10 cellular contexts compared by ENCODE assay signal in the genomic region with DNA sequence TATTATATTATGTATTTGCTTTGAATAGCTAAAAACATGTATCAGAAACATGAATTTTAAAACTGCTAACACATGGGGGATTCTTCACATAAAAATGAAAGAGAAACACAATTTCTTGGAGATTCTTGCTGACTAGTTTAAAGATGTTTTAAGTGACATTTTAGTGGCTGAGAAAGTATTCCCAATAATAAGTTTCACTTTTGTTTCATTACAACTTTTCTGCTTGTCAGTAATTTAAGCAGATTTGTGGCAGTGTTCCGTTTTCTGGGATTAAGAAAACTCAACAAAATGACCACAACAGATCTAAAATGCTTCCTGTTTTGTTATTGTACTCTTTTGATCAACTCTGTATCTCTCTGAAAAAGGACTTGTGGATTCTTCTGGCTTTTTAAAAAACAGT.
A peak's percentile ranks its signal among the peaks of the same experiment; 100 is the strongest.
DNase-seq lines count a peak whose midpoint lies in the region; ATAC-seq and TF ChIP-seq lines count a peak whose summit lies in the region.
"Had no signal": no experiment of that assay in that cellular context is flagged by ENCODE, and none has a peak within 500 bp of the region (broad histone marks: within the 10 kb centered on the region; RNA-seq: fewer than 3 reads in every experiment).

No MANE protein-coding gene starts in this region.

- TF ChIP-seq CTCF in neutrophil (IDR thresholded peaks at IDR 0.05) = no peak

- H3K4me1 Mint-ChIP-seq in central memory CD8-positive, alpha-beta T cell = peaks cover 21% of the 10 kb centered on the region

- no peaks in the 10 kb centered on the region for H3K9me3 ChIP-seq in neutrophil

- H3K4me1 ChIP-seq in neutrophil (ENCODE audit: control insufficient read depth in 1 of 2, insufficient read depth in 1 of 2, low read depth in 1 of 2, low read length in 1 of 2) = peaks cover 9 to 16% of the 10 kb centered on the region in 2 experiments

- peaks cover 9% of the 10 kb centered on the region for H3K36me3 ChIP-seq in neutrophil

- no peak for ATAC-seq in central memory CD8-positive, alpha-beta T cell (replicated peaks; ENCODE audit: extremely low read depth, poor library complexity, severe bottlenecking)

- H3K9me3 Mint-ChIP-seq in central memory CD8-positive, alpha-beta T cell = no peaks in the 10 kb centered on the region
- H3K9me3 Mint-ChIP-seq: mesothelial cell of epicardium had no signal

- H3K27me3 ChIP-seq in neutrophil = no peaks in the 10 kb centered on the region

- H3K4me3 Mint-ChIP-seq in central memory CD8-positive, alpha-beta T cell = peak overlapping the region; percentile 25
- H3K4me3 Mint-ChIP-seq: mesothelial cell of epicardium had no signal

- DNase-seq in EH (ENCODE audit: low read depth) (peak; percentile 9), NOMO-1 treated with dmso at 0.1 percent for 144 hours (lab: John Stamatoyannopoulos, UW; ENCODE audit: unreplicated experiment) (peak; percentile 16), HPDE6-E6E7 (ENCODE audit: extremely low spot score) (no peak), ureter (ENCODE audit: low spot score) (no peak)
- no peak for DNase-seq in central memory CD8-positive, alpha-beta T cell (ENCODE audit: low spot score in 2 of 2)
- DNase-seq in effector CD4-positive, alpha-beta T cell = no peak
- DNase-seq: activated CD4-positive, alpha-beta T cell treated with anti-CD3 and anti-CD28 coated beads, Interleukin-2, amount 50 U/mL, for 4 hours; foreskin fibroblast had no signal

- H3K27me3 Mint-ChIP-seq in central memory CD8-positive, alpha-beta T cell = no peaks in the 10 kb centered on the region

- peak overlapping the region; percentile 81 for H3K27ac ChIP-seq in neutrophil

- H3K4me3 ChIP-seq in neutrophil (ENCODE audit: low read depth in 1 of 2, low read length in 1 of 2) = peak overlapping the region in 1 of 2 experiments; percentile 0

- H3K27ac Mint-ChIP-seq in central memory CD8-positive, alpha-beta T cell (ENCODE audit: low read depth) = peak overlapping the region; percentile 41
- H3K27ac Mint-ChIP-seq: mesothelial cell of epicardium had no signal

- peaks cover 3% of the 10 kb centered on the region for H3K36me3 Mint-ChIP-seq in central memory CD8-positive, alpha-beta T cell (ENCODE audit: insufficient read depth)

Comparison
In these comparisons a context has a peak if more than half of its experiments do, and no peak if none do; other contexts are left out.
1. DNase-seq: peak in EH (single experiment) and NOMO-1 treated with dmso at 0.1 percent for 144 hours (single experiment); none in central memory CD8-positive, alpha-beta T cell (0 of 2), HPDE6-E6E7 (single experiment), ureter (single experiment) and effector CD4-positive, alpha-beta T cell (single experiment).